ENCODE assay signal across 12 cellular contexts in the genomic region with DNA sequence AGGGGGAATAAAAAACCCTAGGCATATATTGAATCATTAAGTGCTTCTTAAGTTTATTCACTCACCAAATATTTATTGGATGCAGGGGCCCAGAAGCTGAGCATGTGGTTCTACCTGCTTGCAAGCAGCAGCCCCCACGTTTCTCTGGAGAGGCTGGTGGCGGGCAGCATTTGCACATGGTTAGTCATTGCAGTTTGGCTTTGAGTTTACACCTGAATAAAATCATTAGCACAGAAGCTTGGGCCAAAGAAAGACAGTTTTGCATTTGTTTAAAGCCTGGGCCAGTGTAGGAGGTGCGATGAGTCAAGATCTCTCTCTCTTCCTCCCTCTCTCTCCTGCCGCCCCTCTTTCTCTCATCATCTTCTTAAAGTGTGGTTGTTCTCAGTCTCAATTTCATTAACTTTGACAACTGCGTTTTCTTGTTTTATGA.
DNase-seq lines count a peak whose midpoint lies in the region; ATAC-seq and TF ChIP-seq lines count a peak whose summit lies in the region.
"Had no signal": no experiment of that assay in that cellular context is flagged by ENCODE, and none has a peak within 500 bp of the region (broad histone marks: within the 10 kb centered on the region; RNA-seq: fewer than 3 reads in every experiment).

No MANE protein-coding gene starts in this region.

- no peak for TF ChIP-seq CTCF in foreskin fibroblast (IDR thresholded peaks at IDR 0.05; ENCODE audit: low read depth, low read length)

- no peaks in the 10 kb centered on the region for H3K27me3 ChIP-seq in mesenchymal stem cell (ENCODE audit: control insufficient read depth in 1 of 2, insufficient read depth in 1 of 2, low read length in 2 of 2)
- H3K27me3 ChIP-seq: foreskin keratinocyte had no signal

- H2BK120ac ChIP-seq in mesenchymal stem cell (ENCODE audit: low read depth, low read length), result no peak overlapping the region

- H3K14ac ChIP-seq in mesenchymal stem cell (ENCODE audit: low read length in 2 of 2), result no peak overlapping the region

- H4K8ac ChIP-seq in mesenchymal stem cell (ENCODE audit: low read length), result no peak overlapping the region

- H2BK5ac ChIP-seq in mesenchymal stem cell (ENCODE audit: low read depth, low read length, poor library complexity, severe bottlenecking), result no peak overlapping the region

- H2AFZ ChIP-seq in mesenchymal stem cell (ENCODE audit: low read depth, low read length), result no peak overlapping the region

- no peak overlapping the region for H4K91ac ChIP-seq in mesenchymal stem cell (ENCODE audit: low read length)

- no peak overlapping the region for H3K4me2 ChIP-seq in mesenchymal stem cell (ENCODE audit: low read length, poor library complexity, severe bottlenecking)

- H3K36me3 ChIP-seq in mesenchymal stem cell (ENCODE audit: control insufficient read depth in 1 of 2, insufficient read depth in 2 of 2, low read depth in 1 of 2, low read length in 2 of 2), result peaks cover 0 to 19% of the 10 kb centered on the region in 2 experiments

- peaks cover 47% of the 10 kb centered on the region for H3K79me1 ChIP-seq in mesenchymal stem cell (replicated peaks; ENCODE audit: low read length, poor library complexity, severe bottlenecking)

- H3K27ac ChIP-seq in caudate nucleus (ENCODE audit: low read depth, low read length), result peak overlapping the region; percentile 84
- no peak overlapping the region for H3K27ac ChIP-seq in mesenchymal stem cell (ENCODE audit: low read length, poor library complexity, severe bottlenecking)
- H3K27ac ChIP-seq: foreskin keratinocyte had no signal

- H2AK5ac ChIP-seq in mesenchymal stem cell (ENCODE audit: low read length, severe bottlenecking), result no peak overlapping the region

- H3K18ac ChIP-seq in mesenchymal stem cell (ENCODE audit: low read depth in 1 of 2, low read length in 2 of 2), result no peak overlapping the region

- DNase-seq in activated CD8-positive, alpha-beta memory T cell treated with anti-CD3 and anti-CD28 coated beads, Interleukin-2, amount 50 U/mL, for 48 hours, result peak; percentile 61
- no peak for DNase-seq in activated CD8-positive, alpha-beta memory T cell treated with anti-CD3 and anti-CD28 coated beads for 24 hours
- peak in 20 of 61 donors; percentile 8 to 79 (median 34) for DNase-seq in caudate nucleus (lab: John Stamatoyannopoulos, UW)
- no peak for DNase-seq in mesenchymal stem cell
- peak; percentile 9 for DNase-seq in stimulated activated naive CD8-positive, alpha-beta T cell treated with anti-CD3 and anti-CD28 coated beads, Interleukin-15, Interleukin-2, amounts not matched to agents 100 U/mL and 50 U/mL, for 24 hours
- DNase-seq in foreskin fibroblast, result no peak
- DNase-seq in UCSD-AML1 (lab: John Stamatoyannopoulos, UW; ENCODE audit: unreplicated experiment), result no peak
- no peak for DNase-seq in SK-N-DZ (ENCODE audit: low spot score)
- DNase-seq: ACHN, DMS153, NCI-H526 treated with DMSO at 0.1 percent for 48 hours had no signal

- H3K23ac ChIP-seq in mesenchymal stem cell (ENCODE audit: low read length in 2 of 2), result no peak overlapping the region

- H3K9ac ChIP-seq in mesenchymal stem cell (ENCODE audit: low read length), result peak overlapping the region; percentile 10

- 73% methylated on average over 3 of the region's 5 CpGs for whole genome bisulfite sequencing in mesenchymal stem cell

- no peak overlapping the region for H2BK12ac ChIP-seq in mesenchymal stem cell (ENCODE audit: low read length in 2 of 2)

- H3K4me3 ChIP-seq in mesenchymal stem cell (ENCODE audit: insufficient read depth in 1 of 2, low read depth in 1 of 2, low read length in 2 of 2) (peak overlapping the region in 1 of 2 experiments; percentile 3), foreskin fibroblast (ENCODE audit: low read depth in 1 of 2, low read length in 2 of 2) (no peak overlapping the region)

- no peak overlapping the region for H2BK15ac ChIP-seq in mesenchymal stem cell (ENCODE audit: low read depth, poor library complexity, severe bottlenecking)

- H3K4me1 ChIP-seq in mesenchymal stem cell (ENCODE audit: control insufficient read depth, insufficient read depth, low read depth, low read length), result peaks cover 9% of the 10 kb centered on the region
- H3K4me1 ChIP-seq: foreskin keratinocyte had no signal

- H3K9me3 ChIP-seq in mesenchymal stem cell (ENCODE audit: control insufficient read depth, low read length), result peaks cover 8% of the 10 kb centered on the region

- peak; percentile 81 for ATAC-seq in stimulated activated naive CD8-positive, alpha-beta T cell treated with anti-CD3 and anti-CD28 coated beads, Interleukin-15, Interleukin-2, amounts not matched to agents 100 U/mL and 50 U/mL, for 24 hours
- ATAC-seq: foreskin keratinocyte had no signal

- H3K4ac ChIP-seq in mesenchymal stem cell (ENCODE audit: low read depth in 1 of 2, low read length in 2 of 2), result no peak overlapping the region

Comparison
In these comparisons a context has a peak if more than half of its experiments do, and no peak if none do; other contexts are left out.
1. DNase-seq: peak in activated CD8-positive, alpha-beta memory T cell treated with anti-CD3 and anti-CD28 coated beads, Interleukin-2, amount 50 U/mL, for 48 hours (single experiment) and stimulated activated naive CD8-positive, alpha-beta T cell treated with anti-CD3 and anti-CD28 coated beads, Interleukin-15, Interleukin-2, amounts not matched to agents 100 U/mL and 50 U/mL, for 24 hours (single experiment); none in activated CD8-positive, alpha-beta memory T cell treated with anti-CD3 and anti-CD28 coated beads for 24 hours (single experiment), mesenchymal stem cell (single experiment), foreskin fibroblast (0 of 2), UCSD-AML1 (single experiment) and SK-N-DZ (single experiment).